ENCODE assay signal across 35 cellular contexts in genomic region chr1:19121192-19121591, GRCh38.
DNase-seq lines count a peak whose midpoint lies in the region; ATAC-seq and TF ChIP-seq lines count a peak whose summit lies in the region.
"Had no signal": no experiment of that assay in that cellular context is flagged by ENCODE, and none has a peak within 500 bp of the region (broad histone marks: within the 10 kb centered on the region; RNA-seq: fewer than 3 reads in every experiment).

No MANE protein-coding gene starts in this region.

- TF ChIP-seq POLR2A in transverse colon (IDR thresholded peaks at IDR 0.05) (peak; percentile 71), adrenal gland (IDR thresholded peaks at IDR 0.05) (no peak)

- CTCF ChIA-PET in activated CD4-positive, alpha-beta T cell treated with anti-CD3 and anti-CD28 coated beads for 36 hours (lab: Charles Lee) = no interaction called here

- no peaks in the 10 kb centered on the region for H3K9me3 ChIP-seq in mucosa of rectum (ENCODE audit: control insufficient read depth in 2 of 2, low read length in 2 of 2)
- H3K9me3 ChIP-seq in transverse colon = no peaks in the 10 kb centered on the region
- H3K9me3 ChIP-seq in adrenal gland (replicated peaks in 1 of 3) = no peaks in the 10 kb centered on the region
- H3K9me3 ChIP-seq: HAP-1, heart left ventricle, right atrium auricular region, spleen, testis had no signal

- TF ChIP-seq CTCF in transverse colon (IDR thresholded peaks at IDR 0.05) = no peak
- TF ChIP-seq CTCF in adrenal gland (IDR thresholded peaks at IDR 0.05) = no peak

- no peak for TF ChIP-seq EP300 in transverse colon (IDR thresholded peaks at IDR 0.05; ENCODE audit: low read depth)

- H3K9me3 Mint-ChIP-seq in activated CD4-positive, alpha-beta T cell treated with anti-CD3 and anti-CD28 coated beads for 36 hours (ENCODE audit: low read depth) = no peaks in the 10 kb centered on the region
- no peaks in the 10 kb centered on the region for H3K9me3 Mint-ChIP-seq in central memory CD8-positive, alpha-beta T cell
- H3K9me3 Mint-ChIP-seq: activated T-cell treated with anti-CD3 and anti-CD28 coated beads, Interleukin-2, amount 50 U/mL, for 72 hours; nephron had no signal

- peak overlapping the region; percentile 3 to 64 for H3K9ac ChIP-seq in mucosa of rectum (ENCODE audit: low read depth in 1 of 2, low read length in 2 of 2)
- H3K9ac ChIP-seq: KMS-11, parathyroid adenoma had no signal

- in situ Hi-C loops in transverse colon (cut with MboI; ENCODE audit: low pct_ligation_motif_present in 1 of 4, low pct_unique_long_range_greater_than_20kb in 1 of 4, low sequenced_read_pairs in 3 of 4) = no loop called here

- 61% methylated on average over 7 of the region's 7 CpGs; no CpG with 5 or more reads in 1 of the 2 donors for WGBS in transverse colon (ENCODE audit: low coverage in 1 of 2), 2 donors
- WGBS in adrenal gland, 4 donors = 68 to 83% (median 78%) methylated on average over 7 of the region's 7 CpGs

- H3K27ac Mint-ChIP-seq in activated CD4-positive, alpha-beta T cell treated with anti-CD3 and anti-CD28 coated beads for 36 hours = peak overlapping the region; percentile 7
- H3K27ac Mint-ChIP-seq in central memory CD8-positive, alpha-beta T cell (ENCODE audit: low read depth) = peak overlapping the region; percentile 57
- H3K27ac Mint-ChIP-seq: activated T-cell treated with anti-CD3 and anti-CD28 coated beads, Interleukin-2, amount 50 U/mL, for 72 hours; nephron had no signal

- H3K27me3 Mint-ChIP-seq in activated CD4-positive, alpha-beta T cell treated with anti-CD3 and anti-CD28 coated beads for 36 hours = no peaks in the 10 kb centered on the region
- no peaks in the 10 kb centered on the region for H3K27me3 Mint-ChIP-seq in central memory CD8-positive, alpha-beta T cell

- peaks cover 29% of the 10 kb centered on the region for H3K4me1 Mint-ChIP-seq in activated CD4-positive, alpha-beta T cell treated with anti-CD3 and anti-CD28 coated beads for 36 hours
- H3K4me1 Mint-ChIP-seq in central memory CD8-positive, alpha-beta T cell = peaks cover 30% of the 10 kb centered on the region
- H3K4me1 Mint-ChIP-seq: nephron had no signal

- peaks cover 88% of the 10 kb centered on the region for H3K36me3 Mint-ChIP-seq in activated CD4-positive, alpha-beta T cell treated with anti-CD3 and anti-CD28 coated beads for 36 hours (ENCODE audit: low read depth)
- peaks cover 70% of the 10 kb centered on the region for H3K36me3 Mint-ChIP-seq in central memory CD8-positive, alpha-beta T cell (ENCODE audit: insufficient read depth)

- ATAC-seq in activated CD4-positive, alpha-beta T cell treated with anti-CD3 and anti-CD28 coated beads for 36 hours = no peak
- no peak for ATAC-seq in central memory CD8-positive, alpha-beta T cell (replicated peaks; ENCODE audit: extremely low read depth, poor library complexity, severe bottlenecking)
- ATAC-seq: activated T-cell treated with anti-CD3 and anti-CD28 coated beads, Interleukin-2, amount 50 U/mL, for 72 hours; heart left ventricle; Panc1 had no signal

- no peak overlapping the region for H3K4me3 Mint-ChIP-seq in activated CD4-positive, alpha-beta T cell treated with anti-CD3 and anti-CD28 coated beads for 36 hours
- H3K4me3 Mint-ChIP-seq in central memory CD8-positive, alpha-beta T cell = no peak overlapping the region
- H3K4me3 Mint-ChIP-seq: activated T-cell treated with anti-CD3 and anti-CD28 coated beads, Interleukin-2, amount 50 U/mL, for 72 hours; nephron had no signal

- intact Hi-C loops in activated CD4-positive, alpha-beta T cell treated with anti-CD3 and anti-CD28 coated beads for 36 hours (cut with DNase I, micrococcal nuclease) = loop anchor here in 1 of 2 experiments (5.0 kb wide), 1 partner anchor 51 kb away; no protein-coding TSS in a partner anchor
- intact Hi-C loops in transverse colon (cut with DNase I; ENCODE audit: low total_unique reads) = no loop called here
- intact Hi-C loops in adrenal gland (cut with DNase I) = no loop called here

- DNase-seq in activated CD4-positive, alpha-beta T cell treated with anti-CD3 and anti-CD28 coated beads for 36 hours = no peak
- no peak for DNase-seq in activated CD4-positive, alpha-beta T cell treated with anti-CD3 and anti-CD28 coated beads, Interleukin-2, amount 50 U/mL, for 4 hours
- no peak for DNase-seq in central memory CD8-positive, alpha-beta T cell (ENCODE audit: low spot score in 2 of 2)
- DNase-seq in transverse colon = peak; percentile 80
- no peak for DNase-seq in SW480 (ENCODE audit: low spot score)
- DNase-seq in adrenal gland = no peak
- DNase-seq in NCI-H748 (lab: John Stamatoyannopoulos, UW; ENCODE audit: unreplicated experiment) = no peak
- DNase-seq: activated CD4-positive, CD25-positive, alpha-beta regulatory T cell treated with anti-CD3 and anti-CD28 coated beads, Interleukin-2, amount 50 U/mL, for 72 hours; activated CD8-positive, alpha-beta memory T cell treated with anti-CD3 and anti-CD28 coated beads for 24 hours; activated naive CD4-positive, alpha-beta T cell treated with anti-CD3 and anti-CD28 coated beads, Interleukin-2, amount 50 U/mL, for 16 hours; activated T-cell treated with anti-CD3 and anti-CD28 coated beads, Interleukin-2, amount 50 U/mL, for 72 hours; AML-193; DMS79; dorsolateral prefrontal cortex; erythroblast; foreskin fibroblast; heart left ventricle; kidney glomerular epithelial cell; mesenchymal stem cell; NCI-H2171; NCI-H524; SIG-M5; spleen; stimulated activated CD4-positive, alpha-beta T cell treated with anti-CD3 and anti-CD28 coated beads, Interleukin-4, amount 100 ng/mL, for 1 hour; stimulated activated naive CD4-positive, alpha-beta T cell; T-helper 1 cell; testis had no signal

- peak overlapping the region; percentile 84 to 92 for H3K27ac ChIP-seq in mucosa of rectum (ENCODE audit: low read depth in 2 of 2, low read length in 2 of 2)
- H3K27ac ChIP-seq in transverse colon = peak overlapping the region; percentile 71 to 84 (median 78)
- H3K27ac ChIP-seq in adrenal gland = no peak overlapping the region
- H3K27ac ChIP-seq: 22Rv1, dorsolateral prefrontal cortex, heart left ventricle, KMS-11, parathyroid adenoma, right atrium auricular region, testis had no signal

- H3K27me3 ChIP-seq in mucosa of rectum (ENCODE audit: control insufficient read depth in 2 of 2, insufficient read depth in 2 of 2, low read length in 2 of 2) (no peaks in the 10 kb centered on the region), transverse colon (no peaks in the 10 kb centered on the region), adrenal gland (no peaks in the 10 kb centered on the region)
- H3K27me3 ChIP-seq: dorsolateral prefrontal cortex, heart left ventricle, right atrium auricular region, spleen, testis had no signal

- peaks cover 85 to 93% of the 10 kb centered on the region in 2 donors for H3K36me3 ChIP-seq in mucosa of rectum (ENCODE audit: control insufficient read depth in 2 of 2, insufficient read depth in 2 of 2, low read length in 2 of 2)
- H3K36me3 ChIP-seq in transverse colon = peaks cover under 1 to 87% (median 38%) of the 10 kb centered on the region in 4 donors
- peaks cover 0 to 99% of the 10 kb centered on the region in 2 donors for H3K36me3 ChIP-seq in adrenal gland (replicated peaks in 1 of 2)

- POLR2A ChIA-PET in activated CD4-positive, alpha-beta T cell treated with anti-CD3 and anti-CD28 coated beads for 36 hours (lab: Charles Lee) = interaction anchor here (0.6 kb wide), 1 partner anchor 155 kb away, joined by 3 read pairs; no protein-coding TSS in a partner anchor

- H3K4me1 ChIP-seq in mucosa of rectum (ENCODE audit: control insufficient read depth in 2 of 2, insufficient read depth in 2 of 2, low read length in 2 of 2) (peaks cover 23 to 35% of the 10 kb centered on the region in 2 donors), transverse colon (peaks cover 0 to 31% (median 24%) of the 10 kb centered on the region in 4 donors), adrenal gland (replicated peaks in 1 of 2) (peaks cover under 1 to 4% of the 10 kb centered on the region in 2 donors)
- H3K4me1 ChIP-seq: HAP-1, parathyroid adenoma, right atrium auricular region, testis had no signal

- H3K4me3 ChIP-seq in mucosa of rectum (ENCODE audit: low read length in 2 of 2) (peak overlapping the region in 1 of 2 donors; percentile 4), transverse colon (no peak overlapping the region), adrenal gland (no peak overlapping the region)
- H3K4me3 ChIP-seq: dorsolateral prefrontal cortex, HAP-1, heart left ventricle, right atrium auricular region, spleen, testis had no signal

Comparison
In these comparisons a context has a peak if more than half of its experiments do, and no peak if none do; other contexts are left out.
1. H3K27ac ChIP-seq: peak in mucosa of rectum (2 of 2) and transverse colon (4 of 4); none in adrenal gland (0 of 5).